9 cellular contexts compared by ENCODE assay signal in genomic region chr12:57838594-57839302, GRCh38. TPM values are rescaled to one million over a fixed set of nuclear protein-coding genes. Genes with fewer than 3 reads are reported as not detected.
DNase-seq lines count a peak whose midpoint lies in the region; ATAC-seq, FAIRE-seq and TF ChIP-seq lines count a peak whose summit lies in the region.
"Had no signal": no experiment of that assay in that cellular context is flagged by ENCODE, and none has a peak within 500 bp of the region (broad histone marks: within the 10 kb centered on the region; RNA-seq: fewer than 3 reads in every experiment).

No MANE protein-coding gene starts in this region.

- WGBS in heart left ventricle, 4 donors, result 19 to 36% (median 32%) methylated on average over 8 of the region's 8 CpGs
- 91% methylated on average over 8 of the region's 8 CpGs for WGBS in HepG2 (ENCODE audit: low lambda C conversion rate)

- BruUV-seq in HepG2 (replicated peaks; lab: Mats Ljungman, UMichigan), result no TSS peak

- peak overlapping the region; percentile 57 for H3K4me3 Mint-ChIP-seq in activated CD4-positive, alpha-beta memory T cell treated with anti-CD3 and anti-CD28 coated beads for 36 hours
- peak overlapping the region; percentile 60 for H3K4me3 Mint-ChIP-seq in type B pancreatic cell

- H3K9me3 Mint-ChIP-seq in activated CD4-positive, alpha-beta memory T cell treated with anti-CD3 and anti-CD28 coated beads for 36 hours, result no peaks in the 10 kb centered on the region
- no peaks in the 10 kb centered on the region for H3K9me3 Mint-ChIP-seq in type B pancreatic cell

- intact Hi-C loops in heart left ventricle (cut with DNase I) (loop anchor here in 1 of 10 donors (5.0 kb wide), 1 partner anchor 59 kb away; no protein-coding TSS in a partner anchor), left ventricle myocardium superior (cut with micrococcal nuclease) (no loop called here), HepG2 (cut with micrococcal nuclease; ENCODE audit: unreplicated experiment) (no loop called here)
- intact Hi-C loops in activated CD4-positive, alpha-beta memory T cell treated with anti-CD3 and anti-CD28 coated beads for 36 hours (cut with micrococcal nuclease), result loop anchor here (1.0 to 2.0 kb wide), 4 partner anchors 7 to 60 kb away; partner anchors contain the start of gene CTDSP2

- TF ChIP-seq EP300 in HepG2 (IDR thresholded peaks at IDR 0.05; ENCODE audit: low read depth in 2 of 2, low read length in 2 of 2) (no peak), HepG2 (CRISPR knock-in tag; IDR thresholded peaks at IDR 0.05; ENCODE audit: borderline replicate concordance) (no peak)

- ATAC-seq in heart left ventricle, result peak in 2 of 4 donors; percentile 2 to 23
- ATAC-seq in left ventricle myocardium superior, result no peak
- ATAC-seq in HepG2, result no peak

- H3K4me1 Mint-ChIP-seq in activated CD4-positive, alpha-beta memory T cell treated with anti-CD3 and anti-CD28 coated beads for 36 hours (ENCODE audit: low read depth), result peaks cover 96% of the 10 kb centered on the region
- H3K4me1 Mint-ChIP-seq in type B pancreatic cell (ENCODE audit: unreplicated experiment), result peaks cover 80% of the 10 kb centered on the region

- H3K4me3 ChIP-seq in heart left ventricle (peak overlapping the region in 5 of 12 donors; percentile 11 to 49 (median 35)), HepG2 (replicated peaks in 1 of 3; ENCODE audit: insufficient read depth in 1 of 3, low read depth in 2 of 3, low read length in 3 of 3) (no peak overlapping the region)

- H3K9me3 ChIP-seq in heart left ventricle, result no peaks in the 10 kb centered on the region
- no peaks in the 10 kb centered on the region for H3K9me3 ChIP-seq in HepG2 (ENCODE audit: low read length)

- H2AFZ ChIP-seq in HepG2 (ENCODE audit: low read length), result no peak overlapping the region

- FAIRE-seq in HepG2 (lab: Jason Lieb, UNC), result no peak
- FAIRE-seq: G401.6 had no signal

- peaks cover 95% of the 10 kb centered on the region for H3K79me2 ChIP-seq in HepG2 (ENCODE audit: insufficient read depth, low read length)

- H4K20me1 ChIP-seq in HepG2 (ENCODE audit: insufficient read depth, low read length), result peaks cover 96% of the 10 kb centered on the region

- no peak for TF ChIP-seq RAD21 in HepG2 (CRISPR knock-in tag; IDR thresholded peaks at IDR 0.05)

- no peak overlapping the region for H3K4me2 ChIP-seq in HepG2 (ENCODE audit: low read depth, low read length)

- H3K4me1 ChIP-seq in heart left ventricle, result peaks cover 72 to 100% (median 100%) of the 10 kb centered on the region in 12 donors
- peaks cover 100% of the 10 kb centered on the region for H3K4me1 ChIP-seq in HepG2 (ENCODE audit: insufficient read depth, low read length)

- POLR2A ChIA-PET in activated CD4-positive, alpha-beta memory T cell treated with anti-CD3 and anti-CD28 coated beads for 36 hours (lab: Charles Lee), result interaction anchor here (0.8 to 3.6 kb wide), 4 partner anchors 9 to 64 kb away, joined by 3 to 13 read pairs (median 3); no protein-coding TSS in a partner anchor
- POLR2A ChIA-PET in HepG2 (lab: Yijun Ruan, JAX), result interaction anchor here (1.2 kb wide), 1 partner anchor 21 kb away, joined by 3 read pairs; the partner anchor contains the start of gene AVIL

- H3K27me3 ChIP-seq in heart left ventricle (no peaks in the 10 kb centered on the region), HepG2 (ENCODE audit: control insufficient read depth in 1 of 2, insufficient read depth in 2 of 2, low read length in 2 of 2) (no peaks in the 10 kb centered on the region)

- in situ Hi-C loops in HepG2 (cut with HindIII; ENCODE audit: extremely low pct_ligation_motif_present, low pct_unique_long_range_greater_than_20kb), result no loop called here

- CTCF ChIA-PET in activated CD4-positive, alpha-beta memory T cell treated with anti-CD3 and anti-CD28 coated beads for 36 hours (lab: Charles Lee), result interaction anchor here (0.8 to 8.6 kb wide), 4 partner anchors 13 to 66 kb away, joined by 3 to 153 read pairs (median 48); partner anchors contain the start of gene TSFM
- CTCF ChIA-PET in HepG2 (lab: Yijun Ruan, JAX; ENCODE audit: low intra/inter-chr PET ratio, low total read pairs), result no interaction called here

- H3K27me3 Mint-ChIP-seq in activated CD4-positive, alpha-beta memory T cell treated with anti-CD3 and anti-CD28 coated beads for 36 hours, result no peaks in the 10 kb centered on the region
- no peaks in the 10 kb centered on the region for H3K27me3 Mint-ChIP-seq in type B pancreatic cell

- H3K36me3 ChIP-seq in heart left ventricle, result peaks cover 0 to 6% (median 0%) of the 10 kb centered on the region in 9 donors
- H3K36me3 ChIP-seq in HepG2 (replicated peaks in 1 of 2; ENCODE audit: control insufficient read depth in 1 of 2, insufficient read depth in 2 of 2, low read length in 2 of 2), result peaks cover 4 to 6% of the 10 kb centered on the region in 2 experiments; a peak in 3 of 5 replicates

- no peaks in the 10 kb centered on the region for H3K36me3 Mint-ChIP-seq in activated CD4-positive, alpha-beta memory T cell treated with anti-CD3 and anti-CD28 coated beads for 36 hours
- peaks cover 3% of the 10 kb centered on the region for H3K36me3 Mint-ChIP-seq in type B pancreatic cell

- no peak for TF ChIP-seq CTCF in heart left ventricle (IDR thresholded peaks at IDR 0.05)
- TF ChIP-seq CTCF in HepG2 (CRISPR knock-in tag; IDR thresholded peaks at IDR 0.05), result no peak
- no peak for TF ChIP-seq CTCF in type B pancreatic cell (conservative IDR thresholded peaks at IDR 0.05)

- peak overlapping the region in 11 of 12 donors; percentile 51 to 100 (median 79) for H3K27ac ChIP-seq in heart left ventricle
- no peak overlapping the region for H3K27ac ChIP-seq in HepG2 (ENCODE audit: extremely low read length, insufficient read depth, low read length)

- H3K9ac ChIP-seq in HepG2 (ENCODE audit: insufficient read depth, low read depth, low read length), result no peak overlapping the region

- TF ChIP-seq POLR2A in heart left ventricle (IDR thresholded peaks at IDR 0.05), result no peak
- no peak for TF ChIP-seq POLR2A in HepG2 (IDR thresholded peaks at IDR 0.05; ENCODE audit: insufficient read depth in 1 of 2, low read depth in 2 of 2, low read length in 2 of 2)

- H3K27ac Mint-ChIP-seq in activated CD4-positive, alpha-beta memory T cell treated with anti-CD3 and anti-CD28 coated beads for 36 hours, result peak overlapping the region; percentile 88
- H3K27ac Mint-ChIP-seq in type B pancreatic cell, result peak overlapping the region; percentile 13

- DNase-seq in heart left ventricle (no peak), left ventricle myocardium superior (no peak), HepG2 (ENCODE audit: low spot score) (no peak), type B pancreatic cell (ENCODE audit: extremely low spot score, unreplicated experiment) (no peak), NK-92 (lab: John Stamatoyannopoulos, UW; ENCODE audit: unreplicated experiment) (no peak), SK-N-DZ (ENCODE audit: low spot score) (no peak), middle frontal gyrus (ENCODE audit: extremely low spot score, low spot score) (no peak)
- peak; percentile 75 for DNase-seq in activated CD4-positive, alpha-beta memory T cell treated with anti-CD3 and anti-CD28 coated beads for 36 hours

RNA-seq across cellular contexts. Expression of gene CTDSP2, which starts 7.8 kb away (rescaled TPM):
- 100 to 1,000 TPM in 3 of 9 donors, 10 to 100 TPM in 6; 69.9 to 191 (median 89.3) TPM for total RNA-seq in heart left ventricle
- polyA plus RNA-seq in heart left ventricle, result 10 to 100 TPM; 28.0 to 68.4 TPM
- total RNA-seq in left ventricle myocardium superior, result 104 TPM
- 100 to 1,000 TPM; 100 to 101 TPM for total RNA-seq in activated CD4-positive, alpha-beta memory T cell treated with anti-CD3 and anti-CD28 coated beads for 36 hours
- 38.1 and 42.4 TPM in 2 replicates for total RNA-seq in HepG2 (2016; rRNA removed; fragmentation: Illumina TruSeq; extraction: Trizol)
- total RNA-seq in HepG2 (2016; cell fraction: cytosol; rRNA removed; fragmentation: Illumina TruSeq; extraction: Trizol; ENCODE audit: low read depth), result 20.5 and 21.6 TPM in 2 replicates
- total RNA-seq in HepG2 (2016; cell fraction: insoluble cytoplasmic fraction; rRNA removed; fragmentation: Illumina TruSeq; extraction: Trizol), result 37.7 and 41.1 TPM in 2 replicates
- total RNA-seq in HepG2 (2016; cell fraction: membrane; rRNA removed; fragmentation: Illumina TruSeq; extraction: Trizol), result 60.6 and 65.1 TPM in 2 replicates
- total RNA-seq in HepG2 (2016; cell fraction: nucleus; rRNA removed; fragmentation: Illumina TruSeq; extraction: Trizol), result 35.7 and 38.6 TPM in 2 replicates
- polyA plus RNA-seq in HepG2 (2011; rRNA removed), result 82.5 and 91.3 TPM in 2 replicates
- polyA plus RNA-seq in HepG2 (2011; cell fraction: cytosol; rRNA removed), result 94.6 and 96.0 TPM in 2 replicates
- polyA plus RNA-seq in HepG2 (2011; cell fraction: nucleus; rRNA removed), result 121 and 124 TPM in 2 replicates
- 68.6 and 96.3 TPM in 2 replicates for polyA plus RNA-seq in HepG2 (2012)
- 59.2 and 67.3 TPM in 2 replicates for polyA plus RNA-seq in HepG2 (2016; cell fraction: cytosol; fragmentation: Illumina TruSeq; extraction: Trizol; ENCODE audit: low read depth)
- 57.7 and 67.3 TPM in 2 replicates for polyA plus RNA-seq in HepG2 (2016; cell fraction: insoluble cytoplasmic fraction; fragmentation: Illumina TruSeq; extraction: Trizol; ENCODE audit: low read depth)
- 88.5 and 93.3 TPM in 2 replicates for polyA plus RNA-seq in HepG2 (2016; cell fraction: membrane; fragmentation: Illumina TruSeq; extraction: Trizol; ENCODE audit: low read depth)
- 61.0 and 66.5 TPM in 2 replicates for polyA plus RNA-seq in HepG2 (2016; cell fraction: nucleus; fragmentation: Illumina TruSeq; extraction: Trizol; ENCODE audit: insufficient read depth, low read depth)
- polyA minus RNA-seq in HepG2 (2011; rRNA and poly(A)+ RNA removed; ENCODE audit: low replicate concordance), result 118 and 141 TPM in 2 replicates
- 57.9 and 82.7 TPM in 2 replicates for polyA minus RNA-seq in HepG2 (2011; cell fraction: cytosol; rRNA and poly(A)+ RNA removed)
- 88.2 and 116 TPM in 2 replicates for polyA minus RNA-seq in HepG2 (2011; cell fraction: nucleus; rRNA and poly(A)+ RNA removed)
- 135 and 183 TPM in 2 replicates for total RNA-seq in type B pancreatic cell (ENCODE audit: low replicate concordance)
- 43.8 and 49.4 TPM in 2 replicates for polyA plus RNA-seq in SK-N-DZ (2014; cell fraction: cytosol; rRNA removed)
- polyA plus RNA-seq in SK-N-DZ (2014; cell fraction: nucleus; rRNA removed), result 45.8 and 57.4 TPM in 2 replicates

RNA-seq across cellular contexts. Expression of gene AVIL, which starts 20.2 kb away (rescaled TPM):
- total RNA-seq in heart left ventricle (1 to 10 TPM; 1.3 to 6.2 (median 2.4) TPM), left ventricle myocardium superior (2.4 TPM), HepG2 (2016; rRNA removed; fragmentation: Illumina TruSeq; extraction: Trizol) (0.53 and 1.2 TPM in 2 replicates), type B pancreatic cell (ENCODE audit: low replicate concordance) (4.9 and 6.6 TPM in 2 replicates)
- polyA plus RNA-seq in heart left ventricle (1 to 10 TPM; 1.9 to 2.1 TPM), HepG2 (2011; rRNA removed) (1.4 and 2.0 TPM in 2 replicates)
- total RNA-seq in activated CD4-positive, alpha-beta memory T cell treated with anti-CD3 and anti-CD28 coated beads for 36 hours, result under 1 TPM; 0.64 to 0.85 TPM
- 0.18 and 0.30 TPM in 2 replicates for total RNA-seq in HepG2 (2016; cell fraction: cytosol; rRNA removed; fragmentation: Illumina TruSeq; extraction: Trizol; ENCODE audit: low read depth)
- total RNA-seq in HepG2 (2016; cell fraction: insoluble cytoplasmic fraction; rRNA removed; fragmentation: Illumina TruSeq; extraction: Trizol), result 0.52 and 0.54 TPM in 2 replicates
- 0.21 and 0.40 TPM in 2 replicates for total RNA-seq in HepG2 (2016; cell fraction: membrane; rRNA removed; fragmentation: Illumina TruSeq; extraction: Trizol)
- 0.44 and 0.59 TPM in 2 replicates for total RNA-seq in HepG2 (2016; cell fraction: nucleus; rRNA removed; fragmentation: Illumina TruSeq; extraction: Trizol)
- polyA plus RNA-seq in HepG2 (2011; cell fraction: cytosol; rRNA removed), result 0.56 and 0.60 TPM in 2 replicates
- 3.6 and 16.3 TPM in 2 replicates for polyA plus RNA-seq in HepG2 (2011; cell fraction: nucleus; rRNA removed)
- polyA plus RNA-seq in HepG2 (2012), result 1.6 and 2.2 TPM in 2 replicates
- polyA plus RNA-seq in HepG2 (2016; cell fraction: cytosol; fragmentation: Illumina TruSeq; extraction: Trizol; ENCODE audit: low read depth), result 0.09 TPM in 1 of 2 replicates, not detected in the other
- 0.40 and 0.47 TPM in 2 replicates for polyA plus RNA-seq in HepG2 (2016; cell fraction: insoluble cytoplasmic fraction; fragmentation: Illumina TruSeq; extraction: Trizol; ENCODE audit: low read depth)
- polyA plus RNA-seq in HepG2 (2016; cell fraction: membrane; fragmentation: Illumina TruSeq; extraction: Trizol; ENCODE audit: low read depth), result 0.12 and 0.19 TPM in 2 replicates
- 1.2 and 1.8 TPM in 2 replicates for polyA plus RNA-seq in HepG2 (2016; cell fraction: nucleus; fragmentation: Illumina TruSeq; extraction: Trizol; ENCODE audit: insufficient read depth, low read depth)
- 0.54 and 2.1 TPM in 2 replicates for polyA minus RNA-seq in HepG2 (2011; rRNA and poly(A)+ RNA removed; ENCODE audit: low replicate concordance)
- polyA minus RNA-seq in HepG2 (2011; cell fraction: cytosol; rRNA and poly(A)+ RNA removed), result 0.70 and 1.2 TPM in 2 replicates
- 3.6 and 3.7 TPM in 2 replicates for polyA minus RNA-seq in HepG2 (2011; cell fraction: nucleus; rRNA and poly(A)+ RNA removed)
- polyA plus RNA-seq in SK-N-DZ (2014; cell fraction: cytosol; rRNA removed), result 0.63 and 1.1 TPM in 2 replicates
- 4.4 and 4.9 TPM in 2 replicates for polyA plus RNA-seq in SK-N-DZ (2014; cell fraction: nucleus; rRNA removed)

RNA-seq across cellular contexts. Expression of gene TSFM, which starts 56.2 kb away (rescaled TPM):
- 10 to 100 TPM; 38.8 to 62.5 (median 45.4) TPM for total RNA-seq in heart left ventricle
- 10 to 100 TPM; 37.6 to 80.8 TPM for polyA plus RNA-seq in heart left ventricle
- total RNA-seq in left ventricle myocardium superior, result 52.4 TPM
- 10 to 100 TPM; 45.5 to 47.2 TPM for total RNA-seq in activated CD4-positive, alpha-beta memory T cell treated with anti-CD3 and anti-CD28 coated beads for 36 hours
- 68.3 and 89.7 TPM in 2 replicates for total RNA-seq in HepG2 (2016; rRNA removed; fragmentation: Illumina TruSeq; extraction: Trizol)
- total RNA-seq in HepG2 (2016; cell fraction: cytosol; rRNA removed; fragmentation: Illumina TruSeq; extraction: Trizol; ENCODE audit: low read depth), result 3.6 and 5.5 TPM in 2 replicates
- total RNA-seq in HepG2 (2016; cell fraction: insoluble cytoplasmic fraction; rRNA removed; fragmentation: Illumina TruSeq; extraction: Trizol), result 68.1 and 86.4 TPM in 2 replicates
- total RNA-seq in HepG2 (2016; cell fraction: membrane; rRNA removed; fragmentation: Illumina TruSeq; extraction: Trizol), result 11.5 and 12.6 TPM in 2 replicates
- total RNA-seq in HepG2 (2016; cell fraction: nucleus; rRNA removed; fragmentation: Illumina TruSeq; extraction: Trizol), result 22.8 and 27.6 TPM in 2 replicates
- polyA plus RNA-seq in HepG2 (2011; rRNA removed), result 24.0 and 29.8 TPM in 2 replicates
- polyA plus RNA-seq in HepG2 (2011; cell fraction: cytosol; rRNA removed), result 23.1 and 23.8 TPM in 2 replicates
- polyA plus RNA-seq in HepG2 (2011; cell fraction: nucleus; rRNA removed), result 7.3 and 7.5 TPM in 2 replicates
- polyA plus RNA-seq in HepG2 (2012), result 31.2 and 34.6 TPM in 2 replicates
- 5.3 and 5.4 TPM in 2 replicates for polyA plus RNA-seq in HepG2 (2016; cell fraction: cytosol; fragmentation: Illumina TruSeq; extraction: Trizol; ENCODE audit: low read depth)
- 85.2 and 97.5 TPM in 2 replicates for polyA plus RNA-seq in HepG2 (2016; cell fraction: insoluble cytoplasmic fraction; fragmentation: Illumina TruSeq; extraction: Trizol; ENCODE audit: low read depth)
- 10.7 TPM in 2 replicates for polyA plus RNA-seq in HepG2 (2016; cell fraction: membrane; fragmentation: Illumina TruSeq; extraction: Trizol; ENCODE audit: low read depth)
- polyA plus RNA-seq in HepG2 (2016; cell fraction: nucleus; fragmentation: Illumina TruSeq; extraction: Trizol; ENCODE audit: insufficient read depth, low read depth), result 48.3 and 48.4 TPM in 2 replicates
- 8.7 and 16.9 TPM in 2 replicates for polyA minus RNA-seq in HepG2 (2011; rRNA and poly(A)+ RNA removed; ENCODE audit: low replicate concordance)
- polyA minus RNA-seq in HepG2 (2011; cell fraction: cytosol; rRNA and poly(A)+ RNA removed), result 6.6 and 10.7 TPM in 2 replicates
- polyA minus RNA-seq in HepG2 (2011; cell fraction: nucleus; rRNA and poly(A)+ RNA removed), result 9.7 and 11.1 TPM in 2 replicates
- 30.4 and 33.0 TPM in 2 replicates for total RNA-seq in type B pancreatic cell (ENCODE audit: low replicate concordance)
- polyA plus RNA-seq in SK-N-DZ (2014; cell fraction: cytosol; rRNA removed), result 69.4 and 76.1 TPM in 2 replicates
- 49.0 and 61.3 TPM in 2 replicates for polyA plus RNA-seq in SK-N-DZ (2014; cell fraction: nucleus; rRNA removed)
